Comparison of ENCODE assay signal across 10 cellular contexts in genomic region chrX:46653482-46653881, GRCh38.
DNase-seq lines count a peak whose midpoint lies in the region; ATAC-seq lines count a peak whose summit lies in the region.
"Had no signal": no experiment of that assay in that cellular context is flagged by ENCODE, and none has a peak within 500 bp of the region (broad histone marks: within the 10 kb centered on the region; RNA-seq: fewer than 3 reads in every experiment).

No MANE protein-coding gene starts in this region.

- peak; percentile 45 for DNase-seq in D341Med (ENCODE audit: low spot score)
- peak; percentile 43 for DNase-seq in SK-MEL-5 (ENCODE audit: low read depth, low spot score)
- DNase-seq in islet precursor cell = peak; percentile 57
- DNase-seq in SK-N-DZ (ENCODE audit: low spot score) = no peak
- DNase-seq: effector CD4-positive, alpha-beta T cell; mesenchymal stem cell; stimulated activated CD4-positive, alpha-beta T cell treated with anti-CD3 and anti-CD28 coated beads, Interleukin-15, amount 100 ng/mL, for 24 hours had no signal

- in situ Hi-C loops in SK-MEL-5 (cut with HindIII; ENCODE audit: low pct_unique_long_range_greater_than_20kb, low sequenced_read_pairs) = no loop called here

- ATAC-seq in GM18870 (IDR thresholded peaks at IDR 0.05; ENCODE audit: unreplicated experiment) = peak; percentile 31
- ATAC-seq in HG02938 (IDR thresholded peaks at IDR 0.05; ENCODE audit: unreplicated experiment) = no peak
- no peak for ATAC-seq in HG02678 (IDR thresholded peaks at IDR 0.05; ENCODE audit: unreplicated experiment)
